ENCODE assay signal across 17 cellular contexts in genomic region chr17:60671482-60671881, GRCh38.
"Had no signal": no experiment of that assay in that cellular context is flagged by ENCODE, and none has a peak within 500 bp of the region (broad histone marks: within the 10 kb centered on the region; RNA-seq: fewer than 3 reads in every experiment).

No MANE protein-coding gene starts in this region.

- H3K4me3 ChIP-seq: ascending aorta, dorsolateral prefrontal cortex, left ventricle myocardium inferior, prostate gland, stomach, thyroid gland had no signal

- DNase-seq: activated CD4-positive, alpha-beta T cell treated with anti-CD3 and anti-CD28 coated beads for 1 hour; activated CD4-positive, alpha-beta T cell treated with anti-CD3 and anti-CD28 coated beads, Interleukin-2, amount 50 U/mL, for 4 hours; activated naive CD4-positive, alpha-beta T cell; activated T-cell treated with anti-CD3 and anti-CD28 coated beads for 4 hours; dorsolateral prefrontal cortex; erythroblast; glutamatergic neuron; hypothalamus; left ventricle myocardium inferior; mesenchymal stem cell; natural killer cell; right cardiac atrium; small intestine; stomach; thyroid gland had no signal
